13 cellular contexts compared by ENCODE assay signal in genomic region chr16:4649744-4650442, GRCh38. TPM values are rescaled to one million over a fixed set of nuclear protein-coding genes. Genes with fewer than 3 reads are reported as not detected.
DNase-seq lines count a peak whose midpoint lies in the region; ATAC-seq, FAIRE-seq and TF ChIP-seq lines count a peak whose summit lies in the region.
"Had no signal": no experiment of that assay in that cellular context is flagged by ENCODE, and none has a peak within 500 bp of the region (broad histone marks: within the 10 kb centered on the region; RNA-seq: fewer than 3 reads in every experiment).

No MANE protein-coding gene starts in this region.

- no peak for TF ChIP-seq EP300 in HepG2 (IDR thresholded peaks at IDR 0.05; ENCODE audit: low read depth in 2 of 2, low read length in 2 of 2)
- no peak for TF ChIP-seq EP300 in HepG2 (CRISPR knock-in tag; IDR thresholded peaks at IDR 0.05; ENCODE audit: borderline replicate concordance)

- TF ChIP-seq RAD21 in HepG2 (CRISPR knock-in tag; IDR thresholded peaks at IDR 0.05), result no peak

- no peak overlapping the region for H3K4me3 Mint-ChIP-seq in dendritic cell treated with granulocyte-macrophage colony-stimulating factor and Interleukin-4, amounts not matched to agents 40 ng/mL and 50 ng/mL, for 4 days

- no peaks in the 10 kb centered on the region for H3K9me3 Mint-ChIP-seq in dendritic cell treated with granulocyte-macrophage colony-stimulating factor and Interleukin-4, amounts not matched to agents 40 ng/mL and 50 ng/mL, for 4 days

- H2AFZ ChIP-seq in HepG2 (ENCODE audit: low read length), result no peak overlapping the region

- H3K36me3 ChIP-seq in HepG2 (replicated peaks in 1 of 2; ENCODE audit: control insufficient read depth in 1 of 2, insufficient read depth in 2 of 2, low read length in 2 of 2) (peaks cover 11 to 34% of the 10 kb centered on the region in 2 experiments; a peak in 4 of 5 replicates), right lobe of liver (peaks cover 0 to 10% (median 0%) of the 10 kb centered on the region in 4 donors), BE2C (peaks cover 20% of the 10 kb centered on the region)

- no peak overlapping the region for H3K4me2 ChIP-seq in HepG2 (ENCODE audit: low read depth, low read length)
- H3K4me2 ChIP-seq: KMS-11 had no signal

- H3K9ac ChIP-seq in HepG2 (ENCODE audit: insufficient read depth, low read depth, low read length), result no peak overlapping the region
- H3K9ac ChIP-seq: KMS-11 had no signal

- BruUV-seq in HepG2 (replicated peaks; lab: Mats Ljungman, UMichigan), result no TSS peak

- 94% methylated on average over 25 of the region's 25 CpGs for WGBS in HepG2 (ENCODE audit: low lambda C conversion rate)
- WGBS in right lobe of liver (ENCODE audit: insufficient coverage, low coverage, low lambda C conversion rate, missing lambda C conversion rate), result 66% methylated on average over 11 of the region's 25 CpGs

- peaks cover 50% of the 10 kb centered on the region for H3K4me1 ChIP-seq in HepG2 (ENCODE audit: insufficient read depth, low read length)
- H3K4me1 ChIP-seq in right lobe of liver, result peaks cover 0 to 37% (median 17%) of the 10 kb centered on the region in 4 donors
- no peaks in the 10 kb centered on the region for H3K4me1 ChIP-seq in BE2C

- H3K27me3 ChIP-seq in HepG2 (ENCODE audit: control insufficient read depth in 1 of 2, insufficient read depth in 2 of 2, low read length in 2 of 2) (no peaks in the 10 kb centered on the region), right lobe of liver (no peaks in the 10 kb centered on the region), BE2C (no peaks in the 10 kb centered on the region)

- intact Hi-C loops in HepG2 (cut with micrococcal nuclease; ENCODE audit: unreplicated experiment) (no loop called here), right lobe of liver (cut with DNase I) (no loop called here)
- intact Hi-C loops in dendritic cell treated with granulocyte-macrophage colony-stimulating factor and Interleukin-4, amounts not matched to agents 40 ng/mL and 50 ng/mL, for 4 days (cut with micrococcal nuclease), result no loop called here

- no peaks in the 10 kb centered on the region for H3K9me3 ChIP-seq in HepG2 (ENCODE audit: low read length)
- no peaks in the 10 kb centered on the region for H3K9me3 ChIP-seq in right lobe of liver
- H3K9me3 ChIP-seq in BE2C, result no peaks in the 10 kb centered on the region

- TF ChIP-seq POLR2A in HepG2 (IDR thresholded peaks at IDR 0.05; ENCODE audit: insufficient read depth in 1 of 2, low read depth in 2 of 2, low read length in 2 of 2), result no peak
- TF ChIP-seq POLR2A in right lobe of liver (IDR thresholded peaks at IDR 0.05), result no peak

- in situ Hi-C loops in HepG2 (cut with HindIII; ENCODE audit: extremely low pct_ligation_motif_present, low pct_unique_long_range_greater_than_20kb), result no loop called here

- CTCF ChIA-PET in HepG2 (lab: Yijun Ruan, JAX; ENCODE audit: low intra/inter-chr PET ratio, low total read pairs), result no interaction called here
- CTCF ChIA-PET in RWPE1 (lab: Yijun Ruan, JAX), result interaction anchor here (0.5 to 0.9 kb wide), 7 partner anchors 16 to 230 kb away, joined by 3 to 5 read pairs (median 3); partner anchors contain the start of gene C16orf96

- H3K36me3 Mint-ChIP-seq in dendritic cell treated with granulocyte-macrophage colony-stimulating factor and Interleukin-4, amounts not matched to agents 40 ng/mL and 50 ng/mL, for 4 days (ENCODE audit: low read depth), result peaks cover 96% of the 10 kb centered on the region

- peaks cover 44% of the 10 kb centered on the region for H3K4me1 Mint-ChIP-seq in dendritic cell treated with granulocyte-macrophage colony-stimulating factor and Interleukin-4, amounts not matched to agents 40 ng/mL and 50 ng/mL, for 4 days (ENCODE audit: low read depth)

- DNase-seq in HepG2 (ENCODE audit: low spot score) (no peak), right lobe of liver (no peak), RWPE1 (ENCODE audit: low spot score) (no peak), globus pallidus (ENCODE audit: low spot score) (no peak), RPMI8226 (no peak), BE2C (no peak)
- DNase-seq: NCI-H1048, NCI-H524 treated with DMSO at 0.1 percent for 48 hours, occipital lobe, SIG-M5 had no signal

- H3K4me3 ChIP-seq in HepG2 (replicated peaks in 1 of 3; ENCODE audit: insufficient read depth in 1 of 3, low read depth in 2 of 3, low read length in 3 of 3), result no peak overlapping the region
- H3K4me3 ChIP-seq in right lobe of liver, result no peak overlapping the region
- H3K4me3 ChIP-seq in BE2C (ENCODE audit: low read depth, low read length), result no peak overlapping the region

- no peak for FAIRE-seq in HepG2 (lab: Jason Lieb, UNC)
- FAIRE-seq: astrocyte had no signal

- H3K27ac ChIP-seq in HepG2 (ENCODE audit: extremely low read length, insufficient read depth, low read length) (no peak overlapping the region), right lobe of liver (peak overlapping the region in 1 of 3 donors; percentile 37), RWPE1 (peak overlapping the region; percentile 11)
- H3K27ac ChIP-seq: KMS-11 had no signal

- POLR2A ChIA-PET in HepG2 (lab: Yijun Ruan, JAX), result interaction anchor here (2.5 kb wide), 1 partner anchor 33 kb away, joined by 9 read pairs; no protein-coding TSS in a partner anchor
- POLR2A ChIA-PET in RWPE1 (lab: Yijun Ruan, JAX; ENCODE audit: low non-redundant PET), result no interaction called here

- H3K79me2 ChIP-seq in HepG2 (ENCODE audit: insufficient read depth, low read length), result peaks cover 36% of the 10 kb centered on the region

- ATAC-seq in HepG2 (no peak), right lobe of liver (no peak)

- peak overlapping the region; percentile 80 for H3K27ac Mint-ChIP-seq in dendritic cell treated with granulocyte-macrophage colony-stimulating factor and Interleukin-4, amounts not matched to agents 40 ng/mL and 50 ng/mL, for 4 days

- no peaks in the 10 kb centered on the region for H4K20me1 ChIP-seq in HepG2 (ENCODE audit: insufficient read depth, low read length)

- no peak for TF ChIP-seq CTCF in HepG2 (CRISPR knock-in tag; IDR thresholded peaks at IDR 0.05)
- no peak for TF ChIP-seq CTCF in right lobe of liver (IDR thresholded peaks at IDR 0.05)
- TF ChIP-seq CTCF in RWPE1 (conservative IDR thresholded peaks at IDR 0.05; ENCODE audit: low read depth), result no peak
- no peak for TF ChIP-seq CTCF in BE2C (IDR thresholded peaks at IDR 0.05; ENCODE audit: low read depth, low read length)

- H3K27me3 Mint-ChIP-seq in dendritic cell treated with granulocyte-macrophage colony-stimulating factor and Interleukin-4, amounts not matched to agents 40 ng/mL and 50 ng/mL, for 4 days, result no peaks in the 10 kb centered on the region

RNA-seq across cellular contexts. Expression of gene MGRN1, which starts 25.3 kb away (rescaled TPM):
- total RNA-seq in HepG2 (2016; rRNA removed; fragmentation: Illumina TruSeq; extraction: Trizol) (11.9 and 14.8 TPM in 2 replicates), right lobe of liver (10 to 100 TPM; 42.5 to 67.3 (median 49.5) TPM)
- 6.7 and 12.0 TPM in 2 replicates for total RNA-seq in HepG2 (2016; cell fraction: cytosol; rRNA removed; fragmentation: Illumina TruSeq; extraction: Trizol; ENCODE audit: low read depth)
- total RNA-seq in HepG2 (2016; cell fraction: insoluble cytoplasmic fraction; rRNA removed; fragmentation: Illumina TruSeq; extraction: Trizol), result 13.0 and 13.6 TPM in 2 replicates
- total RNA-seq in HepG2 (2016; cell fraction: membrane; rRNA removed; fragmentation: Illumina TruSeq; extraction: Trizol), result 14.0 and 16.7 TPM in 2 replicates
- total RNA-seq in HepG2 (2016; cell fraction: nucleus; rRNA removed; fragmentation: Illumina TruSeq; extraction: Trizol), result 17.0 and 22.2 TPM in 2 replicates
- polyA plus RNA-seq in HepG2 (2011; rRNA removed), result 11.6 and 12.6 TPM in 2 replicates
- polyA plus RNA-seq in HepG2 (2011; cell fraction: cytosol; rRNA removed), result 4.9 and 6.2 TPM in 2 replicates
- polyA plus RNA-seq in HepG2 (2011; cell fraction: nucleus; rRNA removed), result 87.1 and 98.5 TPM in 2 replicates
- polyA plus RNA-seq in HepG2 (2012), result 31.8 and 31.9 TPM in 2 replicates
- 3.9 and 4.3 TPM in 2 replicates for polyA plus RNA-seq in HepG2 (2016; cell fraction: cytosol; fragmentation: Illumina TruSeq; extraction: Trizol; ENCODE audit: low read depth)
- polyA plus RNA-seq in HepG2 (2016; cell fraction: insoluble cytoplasmic fraction; fragmentation: Illumina TruSeq; extraction: Trizol; ENCODE audit: low read depth), result 22.5 and 31.3 TPM in 2 replicates
- 11.4 and 11.5 TPM in 2 replicates for polyA plus RNA-seq in HepG2 (2016; cell fraction: membrane; fragmentation: Illumina TruSeq; extraction: Trizol; ENCODE audit: low read depth)
- 54.4 and 55.4 TPM in 2 replicates for polyA plus RNA-seq in HepG2 (2016; cell fraction: nucleus; fragmentation: Illumina TruSeq; extraction: Trizol; ENCODE audit: insufficient read depth, low read depth)
- polyA minus RNA-seq in HepG2 (2011; rRNA and poly(A)+ RNA removed; ENCODE audit: low replicate concordance), result 12.5 and 23.7 TPM in 2 replicates
- 16.2 and 19.1 TPM in 2 replicates for polyA minus RNA-seq in HepG2 (2011; cell fraction: cytosol; rRNA and poly(A)+ RNA removed)
- polyA minus RNA-seq in HepG2 (2011; cell fraction: nucleus; rRNA and poly(A)+ RNA removed), result 26.4 and 28.5 TPM in 2 replicates
- polyA plus RNA-seq in BE2C (2012; ENCODE audit: insufficient read depth, insufficient read length, low read depth), result 93.3 TPM

RNA-seq across cellular contexts. Expression of gene UBALD1, which starts 35.2 kb away (rescaled TPM):
- total RNA-seq in HepG2 (2016; rRNA removed; fragmentation: Illumina TruSeq; extraction: Trizol), result 3.3 and 6.8 TPM in 2 replicates
- total RNA-seq in HepG2 (2016; cell fraction: cytosol; rRNA removed; fragmentation: Illumina TruSeq; extraction: Trizol; ENCODE audit: low read depth), result 4.8 and 5.6 TPM in 2 replicates
- 3.5 and 7.2 TPM in 2 replicates for total RNA-seq in HepG2 (2016; cell fraction: insoluble cytoplasmic fraction; rRNA removed; fragmentation: Illumina TruSeq; extraction: Trizol)
- total RNA-seq in HepG2 (2016; cell fraction: membrane; rRNA removed; fragmentation: Illumina TruSeq; extraction: Trizol), result 8.2 and 9.8 TPM in 2 replicates
- total RNA-seq in HepG2 (2016; cell fraction: nucleus; rRNA removed; fragmentation: Illumina TruSeq; extraction: Trizol), result 5.1 and 5.7 TPM in 2 replicates
- 12.3 and 16.6 TPM in 2 replicates for polyA plus RNA-seq in HepG2 (2011; rRNA removed)
- polyA plus RNA-seq in HepG2 (2011; cell fraction: cytosol; rRNA removed), result 4.3 and 9.4 TPM in 2 replicates
- polyA plus RNA-seq in HepG2 (2011; cell fraction: nucleus; rRNA removed), result 78.3 and 112 TPM in 2 replicates
- 16.2 and 21.4 TPM in 2 replicates for polyA plus RNA-seq in HepG2 (2012)
- polyA plus RNA-seq in HepG2 (2016; cell fraction: cytosol; fragmentation: Illumina TruSeq; extraction: Trizol; ENCODE audit: low read depth), result 15.8 and 19.4 TPM in 2 replicates
- 11.4 and 12.9 TPM in 2 replicates for polyA plus RNA-seq in HepG2 (2016; cell fraction: insoluble cytoplasmic fraction; fragmentation: Illumina TruSeq; extraction: Trizol; ENCODE audit: low read depth)
- polyA plus RNA-seq in HepG2 (2016; cell fraction: membrane; fragmentation: Illumina TruSeq; extraction: Trizol; ENCODE audit: low read depth), result 21.1 and 23.4 TPM in 2 replicates
- 30.5 and 32.7 TPM in 2 replicates for polyA plus RNA-seq in HepG2 (2016; cell fraction: nucleus; fragmentation: Illumina TruSeq; extraction: Trizol; ENCODE audit: insufficient read depth, low read depth)
- polyA minus RNA-seq in HepG2 (2011; rRNA and poly(A)+ RNA removed; ENCODE audit: low replicate concordance), result 9.9 and 17.0 TPM in 2 replicates
- polyA minus RNA-seq in HepG2 (2011; cell fraction: cytosol; rRNA and poly(A)+ RNA removed), result 8.7 and 11.7 TPM in 2 replicates
- polyA minus RNA-seq in HepG2 (2011; cell fraction: nucleus; rRNA and poly(A)+ RNA removed), result 23.5 and 25.2 TPM in 2 replicates
- 10 to 100 TPM in 4 of 6 experiments, 1 to 10 TPM in 2; 6.4 to 29.5 (median 17.2) TPM for total RNA-seq in right lobe of liver
- polyA plus RNA-seq in BE2C (2012; ENCODE audit: insufficient read depth, insufficient read length, low read depth), result 91.5 TPM

RNA-seq across cellular contexts. Expression of gene NUDT16L1, which starts 43.5 kb away (rescaled TPM):
- total RNA-seq in HepG2 (2016; rRNA removed; fragmentation: Illumina TruSeq; extraction: Trizol) (40.5 and 41.0 TPM in 2 replicates), right lobe of liver (10 to 100 TPM; 17.8 to 36.3 (median 23.0) TPM)
- total RNA-seq in HepG2 (2016; cell fraction: cytosol; rRNA removed; fragmentation: Illumina TruSeq; extraction: Trizol; ENCODE audit: low read depth), result 10.3 and 11.1 TPM in 2 replicates
- 42.6 and 42.7 TPM in 2 replicates for total RNA-seq in HepG2 (2016; cell fraction: insoluble cytoplasmic fraction; rRNA removed; fragmentation: Illumina TruSeq; extraction: Trizol)
- 18.6 and 20.4 TPM in 2 replicates for total RNA-seq in HepG2 (2016; cell fraction: membrane; rRNA removed; fragmentation: Illumina TruSeq; extraction: Trizol)
- total RNA-seq in HepG2 (2016; cell fraction: nucleus; rRNA removed; fragmentation: Illumina TruSeq; extraction: Trizol), result 16.9 and 17.3 TPM in 2 replicates
- 28.0 and 28.9 TPM in 2 replicates for polyA plus RNA-seq in HepG2 (2011; rRNA removed)
- polyA plus RNA-seq in HepG2 (2011; cell fraction: cytosol; rRNA removed), result 27.9 and 47.5 TPM in 2 replicates
- polyA plus RNA-seq in HepG2 (2011; cell fraction: nucleus; rRNA removed), result 33.3 and 34.9 TPM in 2 replicates
- polyA plus RNA-seq in HepG2 (2012), result 17.6 and 17.9 TPM in 2 replicates
- polyA plus RNA-seq in HepG2 (2016; cell fraction: cytosol; fragmentation: Illumina TruSeq; extraction: Trizol; ENCODE audit: low read depth), result 13.1 and 13.9 TPM in 2 replicates
- polyA plus RNA-seq in HepG2 (2016; cell fraction: insoluble cytoplasmic fraction; fragmentation: Illumina TruSeq; extraction: Trizol; ENCODE audit: low read depth), result 49.7 and 50.3 TPM in 2 replicates
- polyA plus RNA-seq in HepG2 (2016; cell fraction: membrane; fragmentation: Illumina TruSeq; extraction: Trizol; ENCODE audit: low read depth), result 15.2 and 17.7 TPM in 2 replicates
- polyA plus RNA-seq in HepG2 (2016; cell fraction: nucleus; fragmentation: Illumina TruSeq; extraction: Trizol; ENCODE audit: insufficient read depth, low read depth), result 32.3 and 35.4 TPM in 2 replicates
- polyA minus RNA-seq in HepG2 (2011; rRNA and poly(A)+ RNA removed; ENCODE audit: low replicate concordance), result 14.3 and 41.1 TPM in 2 replicates
- 8.9 and 10.9 TPM in 2 replicates for polyA minus RNA-seq in HepG2 (2011; cell fraction: cytosol; rRNA and poly(A)+ RNA removed)
- 10.6 and 11.6 TPM in 2 replicates for polyA minus RNA-seq in HepG2 (2011; cell fraction: nucleus; rRNA and poly(A)+ RNA removed)
- 141 TPM for polyA plus RNA-seq in BE2C (2012; ENCODE audit: insufficient read depth, insufficient read length, low read depth)
